8 cellular contexts compared by ENCODE assay signal in genomic region chr20:5222919-5223634, GRCh38.
DNase-seq lines count a peak whose midpoint lies in the region; ATAC-seq and TF ChIP-seq lines count a peak whose summit lies in the region.

No MANE protein-coding gene starts in this region.

- H3K4me3 Mint-ChIP-seq in neural crest cell = no peak overlapping the region

- no peak overlapping the region for H3K4me3 ChIP-seq in tibial nerve

- 28 to 32% methylated on average over 11 of the region's 11 CpGs for WGBS in tibial nerve, 2 donors

- no peaks in the 10 kb centered on the region for H3K9me3 Mint-ChIP-seq in neural crest cell

- TF ChIP-seq POLR2A in tibial nerve (IDR thresholded peaks at IDR 0.05) = no peak

- H3K4me1 ChIP-seq in tibial nerve = no peaks in the 10 kb centered on the region

- peak; percentile 78 for DNase-seq in DMS53 (lab: John Stamatoyannopoulos, UW)
- peak; percentile 67 for DNase-seq in HCEC 1CT
- peak; percentile 17 for DNase-seq in NCI-H774 (lab: John Stamatoyannopoulos, UW)
- peak; percentile 39 for DNase-seq in activated T-cell treated with anti-CD3 and anti-CD28 coated beads for 1 hour (ENCODE audit: low read depth)
- peak; percentile 59 for DNase-seq in fibroblast of gingiva (ENCODE audit: low read depth)
- DNase-seq in neural crest cell (ENCODE audit: low read depth, low spot score) = peak; percentile 49
- peak in 1 of 2 donors; percentile 20 for DNase-seq in tibial nerve (ENCODE audit: low spot score in 2 of 2)

- no peak overlapping the region for H3K27ac ChIP-seq in tibial nerve

- peaks cover 0 to 6% (median 0%) of the 10 kb centered on the region in 3 donors for H3K36me3 ChIP-seq in tibial nerve

- TF ChIP-seq EP300 in tibial nerve (IDR thresholded peaks at IDR 0.05) = no peak

- H3K36me3 Mint-ChIP-seq in neural crest cell (ENCODE audit: low read depth) = no peaks in the 10 kb centered on the region

- ATAC-seq in HG02642 (IDR thresholded peaks at IDR 0.05; ENCODE audit: poor library complexity, unreplicated experiment) = no peak

- TF ChIP-seq CTCF in neural crest cell (conservative IDR thresholded peaks at IDR 0.05) = peak; percentile 91
- peak; percentile 64 to 79 (median 68) for TF ChIP-seq CTCF in tibial nerve (IDR thresholded peaks at IDR 0.05)

- H3K27me3 ChIP-seq in tibial nerve = no peaks in the 10 kb centered on the region

- no peaks in the 10 kb centered on the region for H3K4me1 Mint-ChIP-seq in neural crest cell

- no peaks in the 10 kb centered on the region for H3K9me3 ChIP-seq in tibial nerve

- H3K27ac Mint-ChIP-seq in neural crest cell (ENCODE audit: unreplicated experiment) = no peak overlapping the region

- H3K27me3 Mint-ChIP-seq in neural crest cell (ENCODE audit: low read depth) = no peaks in the 10 kb centered on the region
